ENCODE assay signal across 8 cellular contexts in genomic region chr6:11144393-11144829, GRCh38. TPM values are rescaled to one million over a fixed set of nuclear protein-coding genes. Genes with fewer than 3 reads are reported as not detected.
DNase-seq lines count a peak whose midpoint lies in the region; ATAC-seq lines count a peak whose summit lies in the region.

No MANE protein-coding gene starts in this region.

- CTCF ChIA-PET in activated CD4-positive, alpha-beta memory T cell treated with anti-CD3 and anti-CD28 coated beads for 36 hours (lab: Charles Lee), result interaction anchor here (0.7 to 3.6 kb wide), 17 partner anchors 12 to 356 kb away, joined by 3 to 131 read pairs (median 4); partner anchors contain the start of gene NEDD9

- POLR2A ChIA-PET in activated CD4-positive, alpha-beta memory T cell treated with anti-CD3 and anti-CD28 coated beads for 36 hours (lab: Charles Lee), result interaction anchor here (1.3 kb wide), 1 partner anchor 352 kb away, joined by 3 read pairs; no protein-coding TSS in a partner anchor

- H3K4me3 Mint-ChIP-seq in activated CD4-positive, alpha-beta memory T cell treated with anti-CD3 and anti-CD28 coated beads for 36 hours, result no peak overlapping the region

- ATAC-seq in HG02981 (IDR thresholded peaks at IDR 0.05; ENCODE audit: unreplicated experiment), result peak; percentile 84

- intact Hi-C loops in activated CD4-positive, alpha-beta memory T cell treated with anti-CD3 and anti-CD28 coated beads for 36 hours (cut with micrococcal nuclease), result loop anchor here (1.0 to 5.0 kb wide), 5 partner anchors 28 to 431 kb away; partner anchors contain the start of gene SMIM13

- H3K9me3 Mint-ChIP-seq in activated CD4-positive, alpha-beta memory T cell treated with anti-CD3 and anti-CD28 coated beads for 36 hours, result no peaks in the 10 kb centered on the region

- no peaks in the 10 kb centered on the region for H3K27me3 Mint-ChIP-seq in activated CD4-positive, alpha-beta memory T cell treated with anti-CD3 and anti-CD28 coated beads for 36 hours

- H3K36me3 Mint-ChIP-seq in activated CD4-positive, alpha-beta memory T cell treated with anti-CD3 and anti-CD28 coated beads for 36 hours, result no peaks in the 10 kb centered on the region

- H3K27ac Mint-ChIP-seq in activated CD4-positive, alpha-beta memory T cell treated with anti-CD3 and anti-CD28 coated beads for 36 hours, result no peak overlapping the region

- H3K4me1 Mint-ChIP-seq in activated CD4-positive, alpha-beta memory T cell treated with anti-CD3 and anti-CD28 coated beads for 36 hours (ENCODE audit: low read depth), result peaks cover 6% of the 10 kb centered on the region

- peak; percentile 47 for DNase-seq in SIG-M5 treated with dmso at 0.1 percent for 504 hours (lab: John Stamatoyannopoulos, UW; ENCODE audit: unreplicated experiment)
- no peak for DNase-seq in SIG-M5 (lab: John Stamatoyannopoulos, UW)
- peak; percentile 78 for DNase-seq in NCI-H748 (lab: John Stamatoyannopoulos, UW; ENCODE audit: unreplicated experiment)
- peak; percentile 86 for DNase-seq in activated CD4-positive, alpha-beta memory T cell treated with anti-CD3 and anti-CD28 coated beads for 36 hours
- peak; percentile 44 for DNase-seq in effector CD8-positive, alpha-beta T cell (lab: John Stamatoyannopoulos, UW)
- peak; percentile 90 for DNase-seq in medulla oblongata (ENCODE audit: extremely low spot score)
- peak; percentile 38 for DNase-seq in stimulated activated CD8-positive, alpha-beta memory T cell treated with anti-CD3 and anti-CD28 coated beads, Interleukin-15, amount 100 ng/mL, for 24 hours (ENCODE audit: low read depth)

RNA-seq across cellular contexts. Expression of gene ERVFRD-1, which starts 32.9 kb away (rescaled TPM):
- total RNA-seq in activated CD4-positive, alpha-beta memory T cell treated with anti-CD3 and anti-CD28 coated beads for 36 hours, result not detected

RNA-seq across cellular contexts. Expression of gene SMIM13, which starts 50.8 kb away (rescaled TPM):
- total RNA-seq in activated CD4-positive, alpha-beta memory T cell treated with anti-CD3 and anti-CD28 coated beads for 36 hours, result 1 to 10 TPM; 7.2 to 9.5 TPM
